8 cellular contexts compared by ENCODE assay signal in genomic region chr1:6603424-6603850, GRCh38. TPM values are rescaled to one million over a fixed set of nuclear protein-coding genes. Genes with fewer than 3 reads are reported as not detected.
DNase-seq lines count a peak whose midpoint lies in the region; ATAC-seq and TF ChIP-seq lines count a peak whose summit lies in the region.

No MANE protein-coding gene starts in this region.

- H4K20me1 ChIP-seq in Karpas-422 (ENCODE audit: insufficient read depth, low read depth, low read length): no peaks in the 10 kb centered on the region

- no peak overlapping the region for H2BK15ac ChIP-seq in mesendoderm (replicated peaks; ENCODE audit: low read depth)

- no peak overlapping the region for H3K23ac ChIP-seq in mesendoderm (ENCODE audit: low read length)

- H3K27ac Mint-ChIP-seq in activated CD4-positive, alpha-beta T cell treated with anti-CD3 and anti-CD28 coated beads, Interleukin-2, amount 10 ng/mL, durations not matched to agents 24 days and 14 days: peak overlapping the region; percentile 95

- no peaks in the 10 kb centered on the region for H3K9me3 Mint-ChIP-seq in activated CD4-positive, alpha-beta T cell treated with anti-CD3 and anti-CD28 coated beads, Interleukin-2, amount 10 ng/mL, durations not matched to agents 24 days and 14 days

- peaks cover 18% of the 10 kb centered on the region for H3K79me1 ChIP-seq in mesendoderm (ENCODE audit: low read length)

- no peaks in the 10 kb centered on the region for H3K27me3 ChIP-seq in Karpas-422 (ENCODE audit: low read length)
- no peaks in the 10 kb centered on the region for H3K27me3 ChIP-seq in duodenal mucosa (ENCODE audit: control insufficient read depth in 1 of 2, insufficient read depth in 2 of 2, low read length in 2 of 2)
- no peaks in the 10 kb centered on the region for H3K27me3 ChIP-seq in mesendoderm (ENCODE audit: insufficient read depth, low read length, poor library complexity)
- H3K27me3 ChIP-seq in stomach smooth muscle (ENCODE audit: control insufficient read depth in 1 of 2, insufficient read depth in 2 of 2, low read length in 2 of 2): no peaks in the 10 kb centered on the region

- H3K4me2 ChIP-seq in Karpas-422 (ENCODE audit: low read depth, low read length, poor library complexity, severe bottlenecking) (peak overlapping the region; percentile 100), mesendoderm (ENCODE audit: low read length) (peak overlapping the region; percentile 66)

- no CpG with 5 or more reads among the region's 29 CpGs for WGBS in mesendoderm (ENCODE audit: extremely low coverage, insufficient coverage, low lambda C conversion rate)

- H3K27me3 Mint-ChIP-seq in activated CD4-positive, alpha-beta T cell treated with anti-CD3 and anti-CD28 coated beads, Interleukin-2, amount 10 ng/mL, durations not matched to agents 24 days and 14 days: peaks cover 6% of the 10 kb centered on the region

- peak overlapping the region; percentile 52 for H2BK5ac ChIP-seq in mesendoderm (ENCODE audit: low read length)

- peak overlapping the region; percentile 51 for H3K18ac ChIP-seq in mesendoderm (ENCODE audit: low read length)

- intact Hi-C loops in activated CD4-positive, alpha-beta T cell treated with anti-CD3 and anti-CD28 coated beads, Interleukin-2, amount 10 ng/mL, durations not matched to agents 24 days and 14 days (cut with micrococcal nuclease): loop anchor here (1.0 to 5.0 kb wide), 5 partner anchors 10 to 396 kb away; partner anchors contain the start of genes CAMTA1, PHF13 and RNF207

- peak overlapping the region; percentile 82 for H3K4ac ChIP-seq in mesendoderm (ENCODE audit: low read depth, low read length)

- H3K56ac ChIP-seq in mesendoderm (ENCODE audit: low read length): peak overlapping the region; percentile 91

- peak overlapping the region; percentile 30 for H4K8ac ChIP-seq in mesendoderm (ENCODE audit: low read depth, low read length)

- no peak overlapping the region for H2AK5ac ChIP-seq in mesendoderm (ENCODE audit: low read length)

- peak overlapping the region; percentile 67; the same call in 1 of the 2 replicates for H2AFZ ChIP-seq in Karpas-422 (ENCODE audit: low read length)

- peak overlapping the region; percentile 66 for H4K5ac ChIP-seq in mesendoderm (ENCODE audit: low read length)

- ATAC-seq in GM19438 (IDR thresholded peaks at IDR 0.05; ENCODE audit: low read depth, unreplicated experiment): peak; percentile 18

- H3K9me3 ChIP-seq in Karpas-422 (ENCODE audit: low read length) (no peaks in the 10 kb centered on the region), duodenal mucosa (ENCODE audit: control insufficient read depth in 1 of 2, low read length in 2 of 2) (no peaks in the 10 kb centered on the region), stomach smooth muscle (ENCODE audit: control insufficient read depth in 2 of 2, low read length in 2 of 2) (no peaks in the 10 kb centered on the region)

- peak overlapping the region; percentile 81 for H3K9ac ChIP-seq in Karpas-422 (ENCODE audit: low read length)
- H3K9ac ChIP-seq in duodenal mucosa (ENCODE audit: low read depth in 1 of 2, low read length in 2 of 2): peak overlapping the region; percentile 76 to 93
- peak overlapping the region; percentile 72 for H3K9ac ChIP-seq in mesendoderm (ENCODE audit: low read length)
- peak overlapping the region; percentile 90 to 97 for H3K9ac ChIP-seq in stomach smooth muscle (ENCODE audit: low read length in 2 of 2)

- no peaks in the 10 kb centered on the region for H3K9me2 ChIP-seq in Karpas-422 (replicated peaks; ENCODE audit: insufficient read depth, low read length)

- H3K4me3 Mint-ChIP-seq in activated CD4-positive, alpha-beta T cell treated with anti-CD3 and anti-CD28 coated beads, Interleukin-2, amount 10 ng/mL, durations not matched to agents 24 days and 14 days: peak overlapping the region; percentile 84

- DNase-seq in AG10803 (ENCODE audit: low read depth) (peak; percentile 78), Karpas-422 (peak; percentile 41), mesendoderm (no peak), NCI-H2029 treated with DMSO at 0.1 percent for 48 hours (lab: John Stamatoyannopoulos, UW) (no peak)
- peak; percentile 85 for DNase-seq in activated CD4-positive, alpha-beta T cell treated with anti-CD3 and anti-CD28 coated beads, Interleukin-2, amount 10 ng/mL, durations not matched to agents 24 days and 14 days

- H3K4me1 ChIP-seq in Karpas-422 (ENCODE audit: low read length) (peaks cover 32% of the 10 kb centered on the region), duodenal mucosa (ENCODE audit: control insufficient read depth in 1 of 2, insufficient read depth in 2 of 2, low read length in 2 of 2) (peaks cover 18 to 35% of the 10 kb centered on the region in 2 donors), mesendoderm (ENCODE audit: control insufficient read depth, low read depth, low read length) (peaks cover 8% of the 10 kb centered on the region), stomach smooth muscle (ENCODE audit: control insufficient read depth, insufficient read depth, low read length) (peaks cover 52% of the 10 kb centered on the region)

- H3K36me3 Mint-ChIP-seq in activated CD4-positive, alpha-beta T cell treated with anti-CD3 and anti-CD28 coated beads, Interleukin-2, amount 10 ng/mL, durations not matched to agents 24 days and 14 days (ENCODE audit: low read depth): peaks cover 15% of the 10 kb centered on the region

- H3K27ac ChIP-seq in Karpas-422 (ENCODE audit: low read length): no peak overlapping the region
- peak overlapping the region; percentile 97 for H3K27ac ChIP-seq in duodenal mucosa (ENCODE audit: low read depth, low read length)
- peak overlapping the region; percentile 95 for H3K27ac ChIP-seq in mesendoderm (ENCODE audit: low read depth, low read length)
- peak overlapping the region; percentile 100 for H3K27ac ChIP-seq in stomach smooth muscle (ENCODE audit: low read length)

- H3K79me2 ChIP-seq in Karpas-422 (ENCODE audit: low read length): peaks cover 29% of the 10 kb centered on the region
- peaks cover 33% of the 10 kb centered on the region for H3K79me2 ChIP-seq in mesendoderm (ENCODE audit: control insufficient read depth, insufficient read depth, low read length)

- peaks cover 26% of the 10 kb centered on the region for H3K4me1 Mint-ChIP-seq in activated CD4-positive, alpha-beta T cell treated with anti-CD3 and anti-CD28 coated beads, Interleukin-2, amount 10 ng/mL, durations not matched to agents 24 days and 14 days

- no peak overlapping the region for H2BK120ac ChIP-seq in mesendoderm (ENCODE audit: low read depth, low read length)

- no peak for TF ChIP-seq CTCF in AG10803 (conservative IDR thresholded peaks at IDR 0.05; ENCODE audit: low read length)

- peaks cover 3% of the 10 kb centered on the region; the same call in 1 of the 2 replicates for H3K36me3 ChIP-seq in Karpas-422 (ENCODE audit: insufficient read depth, low read length)
- peaks cover 0 to 10% of the 10 kb centered on the region in 2 donors for H3K36me3 ChIP-seq in duodenal mucosa (ENCODE audit: control insufficient read depth in 1 of 2, insufficient read depth in 2 of 2, low read length in 2 of 2)
- peaks cover 3% of the 10 kb centered on the region for H3K36me3 ChIP-seq in mesendoderm (ENCODE audit: control insufficient read depth, insufficient read depth, low read length)
- H3K36me3 ChIP-seq in stomach smooth muscle (ENCODE audit: control insufficient read depth in 2 of 2, insufficient read depth in 2 of 2, low read length in 2 of 2): peaks cover 4 to 5% of the 10 kb centered on the region in 2 donors

- H3K4me3 ChIP-seq in AG10803 (ENCODE audit: low read length) (peak overlapping the region; percentile 56), Karpas-422 (ENCODE audit: low read length) (peak overlapping the region; percentile 91), duodenal mucosa (ENCODE audit: low read depth in 1 of 2, low read length in 2 of 2) (peak overlapping the region; percentile 71 to 77), mesendoderm (ENCODE audit: low read length) (peak overlapping the region; percentile 46), stomach smooth muscle (ENCODE audit: low read length in 2 of 2) (peak overlapping the region; percentile 37 to 99)

RNA-seq across cellular contexts. Expression of gene KLHL21, which starts 0.8 kb away (rescaled TPM):
- total RNA-seq in Karpas-422 (2014; rRNA removed; shearing (Covaris generic); ENCODE audit: low replicate concordance): 12.2 and 13.3 TPM in 2 replicates
- total RNA-seq in activated CD4-positive, alpha-beta T cell treated with anti-CD3 and anti-CD28 coated beads, Interleukin-2, amount 10 ng/mL, durations not matched to agents 24 days and 14 days: 26.1 and 26.8 TPM in 2 replicates
- polyA plus RNA-seq in mesendoderm (2013, experiment 1 of 2): 11.2 TPM
- polyA plus RNA-seq in mesendoderm (2013, experiment 2 of 2): 10.9 TPM

RNA-seq across cellular contexts. Expression of gene PHF13, which starts 10.1 kb away (rescaled TPM):
- total RNA-seq in Karpas-422 (2014; rRNA removed; shearing (Covaris generic); ENCODE audit: low replicate concordance): 5.7 and 11.1 TPM in 2 replicates
- total RNA-seq in activated CD4-positive, alpha-beta T cell treated with anti-CD3 and anti-CD28 coated beads, Interleukin-2, amount 10 ng/mL, durations not matched to agents 24 days and 14 days: 19.1 and 20.1 TPM in 2 replicates
- 14.6 TPM for polyA plus RNA-seq in mesendoderm (2013, experiment 1 of 2)
- 14.9 TPM for polyA plus RNA-seq in mesendoderm (2013, experiment 2 of 2)

RNA-seq across cellular contexts. Expression of gene THAP3, which starts 21.2 kb away (rescaled TPM):
- 13.3 and 19.5 TPM in 2 replicates for total RNA-seq in Karpas-422 (2014; rRNA removed; shearing (Covaris generic); ENCODE audit: low replicate concordance)
- 19.5 and 24.6 TPM in 2 replicates for total RNA-seq in activated CD4-positive, alpha-beta T cell treated with anti-CD3 and anti-CD28 coated beads, Interleukin-2, amount 10 ng/mL, durations not matched to agents 24 days and 14 days
- polyA plus RNA-seq in mesendoderm (2013, experiment 1 of 2): 6.8 TPM
- polyA plus RNA-seq in mesendoderm (2013, experiment 2 of 2): 6.4 TPM

RNA-seq across cellular contexts. Expression of gene ZBTB48, which starts 23.6 kb away (rescaled TPM):
- total RNA-seq in Karpas-422 (2014; rRNA removed; shearing (Covaris generic); ENCODE audit: low replicate concordance): 36.3 and 69.0 TPM in 2 replicates
- total RNA-seq in activated CD4-positive, alpha-beta T cell treated with anti-CD3 and anti-CD28 coated beads, Interleukin-2, amount 10 ng/mL, durations not matched to agents 24 days and 14 days: 32.9 and 37.8 TPM in 2 replicates
- 16.1 TPM for polyA plus RNA-seq in mesendoderm (2013, experiment 1 of 2)
- 14.9 TPM for polyA plus RNA-seq in mesendoderm (2013, experiment 2 of 2)

RNA-seq across cellular contexts. Expression of gene TAS1R1, which starts 48.3 kb away (rescaled TPM):
- not detected in 2 replicates for total RNA-seq in Karpas-422 (2014; rRNA removed; shearing (Covaris generic); ENCODE audit: low replicate concordance)
- not detected in 2 replicates for total RNA-seq in activated CD4-positive, alpha-beta T cell treated with anti-CD3 and anti-CD28 coated beads, Interleukin-2, amount 10 ng/mL, durations not matched to agents 24 days and 14 days
- 0.01 TPM for polyA plus RNA-seq in mesendoderm (2013, experiment 1 of 2)
- polyA plus RNA-seq in mesendoderm (2013, experiment 2 of 2): 0.04 TPM

Comparison
In these comparisons a context has a peak if more than half of its experiments do, and no peak if none do; other contexts are left out.
1. DNase-seq: peak in AG10803 (single experiment), Karpas-422 (single experiment) and activated CD4-positive, alpha-beta T cell treated with anti-CD3 and anti-CD28 coated beads, Interleukin-2, amount 10 ng/mL, durations not matched to agents 24 days and 14 days (single experiment); none in mesendoderm (single experiment) and NCI-H2029 treated with DMSO at 0.1 percent for 48 hours (single experiment).
2. Peak in every context shown above with its lines, with median percentiles within 50 percentile points of each other: H3K4me3 ChIP-seq and H3K9ac ChIP-seq.